10 cellular contexts compared by ENCODE assay signal in the genomic region with DNA sequence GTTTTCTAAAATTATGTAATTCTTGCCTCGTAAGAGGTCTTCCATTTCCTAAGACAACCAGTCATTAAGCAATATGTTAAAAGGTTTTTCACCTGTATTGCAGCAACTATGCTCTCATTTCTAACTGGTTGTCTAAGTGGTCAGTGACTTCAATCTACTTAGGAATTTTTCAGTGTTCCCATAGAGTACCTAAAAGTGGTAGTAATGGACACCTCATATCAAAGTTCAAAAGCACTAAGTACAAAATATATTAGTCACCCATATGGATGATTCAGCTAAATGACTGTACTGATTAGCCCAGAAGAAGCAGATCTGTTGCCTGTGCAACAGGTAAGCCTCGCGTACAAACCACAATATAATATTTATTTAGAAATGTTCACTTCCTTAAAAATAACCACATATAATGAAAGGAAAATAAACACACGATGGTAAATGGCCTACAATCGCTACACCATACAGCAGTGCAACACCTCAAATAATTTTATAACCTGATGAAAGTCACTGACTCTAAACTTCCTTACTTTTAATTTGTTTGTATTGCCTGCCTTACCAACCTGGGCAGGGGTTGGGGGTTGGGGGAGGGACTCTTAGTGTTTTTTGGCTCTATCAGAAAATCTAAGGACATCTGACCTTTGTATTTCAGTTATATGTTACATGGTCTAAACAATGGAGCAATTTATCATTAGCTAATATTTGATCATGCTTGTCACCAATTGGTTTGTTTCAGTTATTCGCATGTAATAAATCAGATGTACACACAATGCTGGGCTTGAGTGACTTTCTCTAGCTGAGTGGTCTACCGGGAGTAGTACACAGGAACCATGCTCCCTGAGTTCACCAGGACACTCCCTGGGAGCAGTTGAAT.
A peak's percentile ranks its signal among the peaks of the same experiment; 100 is the strongest.
DNase-seq lines count a peak whose midpoint lies in the region; ATAC-seq and TF ChIP-seq lines count a peak whose summit lies in the region.
"Had no signal": no experiment of that assay in that cellular context is flagged by ENCODE, and none has a peak within 500 bp of the region (broad histone marks: within the 10 kb centered on the region; RNA-seq: fewer than 3 reads in every experiment).

No MANE protein-coding gene starts in this region.

- H3K9me3 Mint-ChIP-seq in naive thymus-derived CD4-positive, alpha-beta T cell, result no peaks in the 10 kb centered on the region

- peaks cover 21% of the 10 kb centered on the region for H3K4me1 ChIP-seq in body of pancreas
- H3K4me1 ChIP-seq in naive thymus-derived CD4-positive, alpha-beta T cell (ENCODE audit: control insufficient read depth in 2 of 2, insufficient read depth in 2 of 2, low read length in 2 of 2), result peaks cover 40 to 47% of the 10 kb centered on the region in 2 donors

- H3K9me3 ChIP-seq in body of pancreas, result no peaks in the 10 kb centered on the region
- no peaks in the 10 kb centered on the region for H3K9me3 ChIP-seq in naive thymus-derived CD4-positive, alpha-beta T cell (ENCODE audit: control insufficient read depth in 2 of 3, low read length in 3 of 3)
- H3K9me3 ChIP-seq: psoas muscle had no signal

- 51 to 65% methylated on average over 7 of the region's 7 CpGs for WGBS in body of pancreas, 2 donors

- H3K36me3 ChIP-seq in GM06990 (ENCODE audit: control insufficient read depth, insufficient read depth, low read length), result no peaks in the 10 kb centered on the region; the same call in 1 of the 2 replicates
- H3K36me3 ChIP-seq in body of pancreas (replicated peaks in 1 of 2; ENCODE audit: insufficient read depth in 1 of 2, low read depth in 2 of 2), result no peaks in the 10 kb centered on the region
- H3K36me3 ChIP-seq in naive thymus-derived CD4-positive, alpha-beta T cell (ENCODE audit: control insufficient read depth in 2 of 3, insufficient read depth in 3 of 3, low read length in 3 of 3), result no peaks in the 10 kb centered on the region

- H3K27me3 ChIP-seq in GM06990 (replicated peaks; ENCODE audit: control insufficient read depth, insufficient read depth, low read length) (no peaks in the 10 kb centered on the region), body of pancreas (no peaks in the 10 kb centered on the region)
- no peaks in the 10 kb centered on the region for H3K27me3 ChIP-seq in naive thymus-derived CD4-positive, alpha-beta T cell (ENCODE audit: control insufficient read depth in 2 of 2, insufficient read depth in 2 of 2, low read length in 2 of 2)

- peaks cover 35 to 95% (median 80%) of the 10 kb centered on the region in 7 donors for H3K4me1 Mint-ChIP-seq in naive thymus-derived CD4-positive, alpha-beta T cell

- H3K4me3 Mint-ChIP-seq in naive thymus-derived CD4-positive, alpha-beta T cell, result peak overlapping the region in 9 of 10 donors; percentile 31 to 65 (median 46)

- peak overlapping the region; percentile 33 to 91 (median 65) for H3K27ac Mint-ChIP-seq in naive thymus-derived CD4-positive, alpha-beta T cell

- DNase-seq in GM06990 (ENCODE audit: extremely low read depth, insufficient read length) (no peak), NCI-H226 (peak; percentile 80), body of pancreas (no peak), NCI-H345 treated with DMSO at 0.1 percent for 48 hours (lab: John Stamatoyannopoulos, UW; ENCODE audit: unreplicated experiment) (no peak), activated gamma-delta T cell (lab: John Stamatoyannopoulos, UW) (no peak)
- DNase-seq in naive thymus-derived CD4-positive, alpha-beta T cell, result no peak
- DNase-seq: NCI-H2107, psoas muscle had no signal

- POLR2A ChIA-PET in naive thymus-derived CD4-positive, alpha-beta T cell (lab: Charles Lee), result interaction anchor here (0.7 to 10.3 kb wide), 10 partner anchors 11 to 104 kb away, joined by 3 to 71 read pairs (median 4); no protein-coding TSS in a partner anchor

- peaks cover 3 to 14% (median 10%) of the 10 kb centered on the region in 5 donors for H3K36me3 Mint-ChIP-seq in naive thymus-derived CD4-positive, alpha-beta T cell

- intact Hi-C loops in body of pancreas (cut with DNase I), result no loop called here
- intact Hi-C loops in naive thymus-derived CD4-positive, alpha-beta T cell (cut with micrococcal nuclease), result loop anchor here in 1 of 2 donors (1.0 kb wide), 1 partner anchor 8 kb away; no protein-coding TSS in a partner anchor

- H3K4me3 ChIP-seq in GM06990 (replicated peaks; ENCODE audit: low read depth, low read length), result peak overlapping the region; percentile 22
- no peak overlapping the region for H3K4me3 ChIP-seq in body of pancreas
- peak overlapping the region; percentile 7 for H3K4me3 ChIP-seq in naive thymus-derived CD4-positive, alpha-beta T cell (ENCODE audit: low read length)
- H3K4me3 ChIP-seq: psoas muscle had no signal

- TF ChIP-seq POLR2A in body of pancreas (IDR thresholded peaks at IDR 0.05), result no peak

- peak overlapping the region in 3 of 4 donors; percentile 21 to 48 (median 38) for H3K27ac ChIP-seq in body of pancreas
- H3K27ac ChIP-seq in naive thymus-derived CD4-positive, alpha-beta T cell (ENCODE audit: low read depth, low read length), result no peak overlapping the region
- H3K27ac ChIP-seq: psoas muscle had no signal

- no peaks in the 10 kb centered on the region for H3K27me3 Mint-ChIP-seq in naive thymus-derived CD4-positive, alpha-beta T cell

- no peak for TF ChIP-seq CTCF in GM06990 (IDR thresholded peaks at IDR 0.05; ENCODE audit: insufficient read depth, low read length, poor library complexity, severe bottlenecking)
- no peak for TF ChIP-seq CTCF in body of pancreas (IDR thresholded peaks at IDR 0.05)

- ATAC-seq in body of pancreas, result peak; percentile 65
- no peak for ATAC-seq in naive thymus-derived CD4-positive, alpha-beta T cell
- ATAC-seq in GM19452 (IDR thresholded peaks at IDR 0.05; ENCODE audit: unreplicated experiment), result no peak
- no peak for ATAC-seq in HG03460 (IDR thresholded peaks at IDR 0.05; ENCODE audit: unreplicated experiment)

- CTCF ChIA-PET in naive thymus-derived CD4-positive, alpha-beta T cell (lab: Charles Lee), result interaction anchor here (0.5 to 1.3 kb wide), 4 partner anchors 8 to 1217 kb away, joined by 3 to 4 read pairs (median 3); no protein-coding TSS in a partner anchor

Comparison
In these comparisons a context has a peak if more than half of its experiments do, and no peak if none do; other contexts are left out.
1. H3K4me3 ChIP-seq: peak in GM06990 (single experiment) and naive thymus-derived CD4-positive, alpha-beta T cell (single experiment); none in body of pancreas (0 of 2).